30 cellular contexts compared by ENCODE assay signal in genomic region chr20:14012671-14013070, GRCh38. TPM values are rescaled to one million over a fixed set of nuclear protein-coding genes. Genes with fewer than 3 reads are reported as not detected.
"Had no signal": no experiment of that assay in that cellular context is flagged by ENCODE, and none has a peak within 500 bp of the region (broad histone marks: within the 10 kb centered on the region; RNA-seq: fewer than 3 reads in every experiment).

No MANE protein-coding gene starts in this region.

- H3K27me3 ChIP-seq: brain microvascular endothelial cell, cardiac muscle cell, MG63 had no signal

- ATAC-seq: activated T-cell treated with anti-CD3 and anti-CD28 coated beads, Interleukin-2, amount 50 U/mL, for 4 hours; activated T-helper 17 cell treated with anti-CD3 and anti-CD28 coated beads, Interleukin-2, amount 50 U/mL, for 72 hours; Panc1; Right ventricle myocardium inferior; T-cell had no signal

- H3K36me3 ChIP-seq: brain microvascular endothelial cell, cardiac muscle cell, MG63 had no signal

- H3K27ac ChIP-seq: brain microvascular endothelial cell, cardiac muscle cell, SK-N-MC had no signal

- DNase-seq: activated B cell treated with CpG ODN at 0.5 μM for 24 hours; activated CD4-positive, alpha-beta memory T cell treated with anti-CD3 and anti-CD28 coated beads for 36 hours; activated CD4-positive, alpha-beta T cell treated with anti-CD3 and anti-CD28 coated beads for 1 hour; activated CD4-positive, alpha-beta T cell treated with anti-CD3 and anti-CD28 coated beads, Interleukin-2, amount 10 ng/mL, durations not matched to agents 24 days and 14 days; activated CD8-positive, alpha-beta memory T cell treated with anti-CD3 and anti-CD28 coated beads for 24 hours; activated gamma-delta T cell treated with Interleukin-2 at 50 U/mL for 16 hours; activated naive CD4-positive, alpha-beta T cell treated with anti-CD3 and anti-CD28 coated beads, Interleukin-2, amount 10 ng/mL, durations not matched to agents 7 days and 5 days; activated naive CD8-positive, alpha-beta T cell treated with anti-CD3 and anti-CD28 coated beads for 36 hours; activated T-cell treated with anti-CD3 and anti-CD28 coated beads, Interleukin-2, amount 50 U/mL, for 4 hours; brain microvascular endothelial cell; MG63; MV-4-11; NCI-H1105; NCI-H1436; NCI-H1694 treated with DMSO at 0.1 percent for 48 hours; NCI-H2171; NCI-H226; NCI-H69; NK-92 treated with Interleukin-12 subunit alpha and Interleukin-12 subunit beta, amount 100 ng/mL, for 24 hours; OCI-M1; RPMI8226; T-cell; T-helper 2 cell; T1000 had no signal

- H3K4me3 ChIP-seq: cardiac muscle cell, MG63, SK-N-MC had no signal

RNA-seq across cellular contexts. Expression of gene MACROD2, which starts 17.4 kb away (rescaled TPM):
- total RNA-seq: activated CD4-positive, alpha-beta memory T cell treated with anti-CD3 and anti-CD28 coated beads for 36 hours; activated CD4-positive, alpha-beta T cell treated with anti-CD3 and anti-CD28 coated beads, Interleukin-2, amount 10 ng/mL, durations not matched to agents 24 days and 14 days; activated T-helper 17 cell treated with anti-CD3 and anti-CD28 coated beads, Interleukin-2, amount 50 U/mL, for 72 hours had no signal

RNA-seq across cellular contexts. Expression of gene SEL1L2, which starts 22.3 kb away (rescaled TPM):
- total RNA-seq: activated B cell treated with CpG ODN at 0.5 μM for 24 hours; activated CD4-positive, alpha-beta memory T cell treated with anti-CD3 and anti-CD28 coated beads for 36 hours; activated CD4-positive, alpha-beta T cell treated with anti-CD3 and anti-CD28 coated beads, Interleukin-2, amount 10 ng/mL, durations not matched to agents 24 days and 14 days; activated naive CD8-positive, alpha-beta T cell treated with anti-CD3 and anti-CD28 coated beads for 36 hours; activated T-cell treated with anti-CD3 and anti-CD28 coated beads, Interleukin-2, amount 50 U/mL, for 4 hours; activated T-helper 17 cell treated with anti-CD3 and anti-CD28 coated beads, Interleukin-2, amount 50 U/mL, for 72 hours; cardiac muscle cell; NCI-H460; T-cell had no signal
